ENCODE assay signal across 8 cellular contexts in the genomic region with DNA sequence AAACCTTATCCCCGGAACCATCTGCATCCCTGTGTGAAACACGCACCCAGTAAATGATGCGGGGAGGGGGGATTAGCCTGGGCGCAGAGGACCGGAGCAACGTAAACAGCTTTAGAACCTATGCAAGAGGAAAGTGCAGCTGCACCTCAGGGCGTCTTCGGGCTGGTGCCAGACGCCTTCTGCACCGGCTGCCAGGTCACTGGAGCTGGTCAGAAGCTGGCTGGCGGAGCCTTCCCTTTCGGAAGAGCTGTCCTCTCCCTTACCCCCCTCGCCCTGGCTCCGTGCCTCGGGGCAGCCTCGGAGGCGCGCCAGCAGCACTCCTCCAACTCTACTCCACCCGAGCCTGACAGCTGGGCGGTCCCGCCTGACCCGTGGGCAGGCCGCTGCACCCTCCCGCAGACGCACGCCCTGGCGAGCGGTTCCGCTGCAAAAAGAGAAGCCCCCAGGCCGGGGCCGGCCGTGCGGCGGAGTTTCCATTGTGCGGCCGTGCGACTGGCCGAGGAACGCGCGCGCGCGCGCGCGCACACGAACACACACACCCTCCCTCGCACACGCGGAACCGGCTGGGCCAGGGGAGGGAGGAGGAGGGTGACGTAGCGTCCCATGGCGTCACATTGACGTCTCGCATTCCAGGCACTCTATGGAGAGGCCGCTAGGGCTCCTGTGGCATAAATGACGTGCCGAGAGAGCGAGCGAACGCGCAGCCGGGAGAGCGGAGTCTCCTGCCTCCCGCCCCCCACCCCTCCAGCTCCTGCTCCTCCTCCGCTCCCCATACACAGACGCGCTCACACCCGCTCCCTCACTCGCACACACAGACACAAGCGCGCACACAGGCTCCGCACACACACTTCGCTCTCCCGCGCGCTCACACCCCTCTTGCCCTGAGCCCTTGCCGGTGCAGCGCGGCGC. TPM values are rescaled to one million over a fixed set of nuclear protein-coding genes. Genes with fewer than 3 reads are reported as not detected.
DNase-seq lines count a peak whose midpoint lies in the region; ATAC-seq and TF ChIP-seq lines count a peak whose summit lies in the region.

A gene (plus strand): TSS at position 699 of the 909 bp plus-strand sequence. CDS start 6,158 bp downstream, outside the sequence.

- H3K9me2 ChIP-seq in SU-DHL-6 (replicated peaks; ENCODE audit: insufficient read depth, low read length), result no peaks in the 10 kb centered on the region

- H3F3A ChIP-seq in SU-DHL-6 (ENCODE audit: insufficient read depth), result peaks cover 31% of the 10 kb centered on the region

- H3K27ac ChIP-seq in SU-DHL-6 (ENCODE audit: low read depth, low read length), result peak within 1 kb of the TSS; percentile 66
- peak within 1 kb of the TSS; percentile 83 for H3K27ac ChIP-seq in parathyroid adenoma
- peak within 1 kb of the TSS; percentile 97 to 100 (median 99) for H3K27ac ChIP-seq in tibial nerve

- H3K36me3 ChIP-seq in SU-DHL-6 (ENCODE audit: low read length) (peaks cover 4% of the 10 kb centered on the region; the same call in 1 of the 2 replicates), parathyroid adenoma (ENCODE audit: control insufficient read depth, insufficient read depth, low read length) (no peaks in the 10 kb centered on the region), tibial nerve (no peaks in the 10 kb centered on the region)

- no peaks in the 10 kb centered on the region for H3K4me1 ChIP-seq in parathyroid adenoma
- H3K4me1 ChIP-seq in tibial nerve, result peaks cover 0 to 52% (median 18%) of the 10 kb centered on the region in 4 donors

- 0 to 1% methylated on average over 46 to 78 of the region's 83 CpGs for WGBS in tibial nerve, 2 donors

- ATAC-seq in HG02642 (IDR thresholded peaks at IDR 0.05; ENCODE audit: poor library complexity, unreplicated experiment) (peak; percentile 43), Right ventricle myocardium superior (ENCODE audit: poor library complexity) (peak; percentile 81)

- DNase-seq in NCI-H128 (lab: John Stamatoyannopoulos, UW; ENCODE audit: unreplicated experiment) (peak; percentile 83), Right ventricle myocardium superior (peak; percentile 96), tibial nerve (ENCODE audit: low spot score in 2 of 2) (peak; percentile 84 to 92)
- peak; percentile 34 for DNase-seq in activated naive CD8-positive, alpha-beta T cell treated with anti-CD3 and anti-CD28 coated beads, Interleukin-2, amount 50 U/mL, for 16 hours (ENCODE audit: low read depth, low spot score)

- H2AFZ ChIP-seq in SU-DHL-6 (ENCODE audit: low read depth, low read length, severe bottlenecking) (peak within 1 kb of the TSS; percentile 83), parathyroid adenoma (peak within 1 kb of the TSS; percentile 84)

- H3K27me3 ChIP-seq in SU-DHL-6 (ENCODE audit: low read length) (no peaks in the 10 kb centered on the region), parathyroid adenoma (ENCODE audit: control insufficient read depth, insufficient read depth, low read length) (peaks cover 8% of the 10 kb centered on the region), tibial nerve (peaks cover 0 to 30% of the 10 kb centered on the region in 2 donors)

- H3K9me3 ChIP-seq in SU-DHL-6 (ENCODE audit: insufficient read depth, low read length) (no peaks in the 10 kb centered on the region), parathyroid adenoma (ENCODE audit: control insufficient read depth, low read length) (no peaks in the 10 kb centered on the region), tibial nerve (no peaks in the 10 kb centered on the region)

- intact Hi-C loops in Right ventricle myocardium superior (cut with DNase I), result loop anchor here (10.0 kb wide), 2 partner anchors 73 to 467 kb away; no protein-coding TSS in a partner anchor

- H3K4me2 ChIP-seq in SU-DHL-6 (ENCODE audit: low read depth, low read length, poor library complexity, severe bottlenecking), result peak within 1 kb of the TSS; percentile 99
- peak within 1 kb of the TSS; percentile 90 for H3K4me2 ChIP-seq in parathyroid adenoma (ENCODE audit: low read length)

- H4K20me1 ChIP-seq in SU-DHL-6 (ENCODE audit: low read depth, low read length), result no peaks in the 10 kb centered on the region

- TF ChIP-seq POLR2A in GM10847 (IDR thresholded peaks at IDR 0.05; ENCODE audit: extremely low read depth, insufficient read length) (peak; percentile 71), tibial nerve (IDR thresholded peaks at IDR 0.05) (peak; percentile 51 to 88)

- 0 out of 2 replicates have a peak, but pooled peaks cover 4% of the 10 kb centered on the region for H3K79me2 ChIP-seq in SU-DHL-6 (ENCODE audit: insufficient read depth, low read length)
- no peaks in the 10 kb centered on the region for H3K79me2 ChIP-seq in parathyroid adenoma

- peak; percentile 94 to 97 for TF ChIP-seq EP300 in tibial nerve (IDR thresholded peaks at IDR 0.05)

- H3K9ac ChIP-seq in SU-DHL-6 (ENCODE audit: low read length) (peak within 1 kb of the TSS; percentile 86), parathyroid adenoma (peak within 1 kb of the TSS; percentile 37)

- H3K4me3 ChIP-seq in SU-DHL-6 (ENCODE audit: insufficient read depth, low read length, poor library complexity, severe bottlenecking) (peak within 1 kb of the TSS; percentile 77), parathyroid adenoma (ENCODE audit: low read depth, low read length) (peak within 1 kb of the TSS; percentile 75), tibial nerve (peak within 1 kb of the TSS; percentile 73 to 90 (median 83))

- no peak for TF ChIP-seq CTCF in SU-DHL-6 (IDR thresholded peaks at IDR 0.05; ENCODE audit: insufficient read depth, low read length, poor library complexity, severe bottlenecking)
- no peak for TF ChIP-seq CTCF in parathyroid adenoma (IDR thresholded peaks at IDR 0.05)
- TF ChIP-seq CTCF in tibial nerve (IDR thresholded peaks at IDR 0.05), result peak in 4 of 5 experiments; percentile 9 to 89 (median 49)

RNA-seq across cellular contexts. Expression of the gene that starts here (rescaled TPM):
- total RNA-seq in Right ventricle myocardium superior (3.7 TPM), tibial nerve (10 to 100 TPM in 1 of 4 donors, 1 to 10 TPM in 3; 3.0 to 12.7 (median 4.8) TPM)

Comparison
In these comparisons a context has a peak if more than half of its experiments do, and no peak if none do; other contexts are left out.
1. Peak in every context shown above with its lines: DNase-seq, ATAC-seq, H3K4me3 ChIP-seq and H3K27ac ChIP-seq.
2. DNase-seq: peak in every context shown above with its lines; median percentile 96 in Right ventricle myocardium superior; 88 in tibial nerve; 83 in NCI-H128; 34 in activated naive CD8-positive, alpha-beta T cell treated with anti-CD3 and anti-CD28 coated beads, Interleukin-2, amount 50 U/mL, for 16 hours.
3. CTCF ChIP-seq: peak in tibial nerve (4 of 5); none in SU-DHL-6 (single experiment) and parathyroid adenoma (single experiment).